In the genomic region with DNA sequence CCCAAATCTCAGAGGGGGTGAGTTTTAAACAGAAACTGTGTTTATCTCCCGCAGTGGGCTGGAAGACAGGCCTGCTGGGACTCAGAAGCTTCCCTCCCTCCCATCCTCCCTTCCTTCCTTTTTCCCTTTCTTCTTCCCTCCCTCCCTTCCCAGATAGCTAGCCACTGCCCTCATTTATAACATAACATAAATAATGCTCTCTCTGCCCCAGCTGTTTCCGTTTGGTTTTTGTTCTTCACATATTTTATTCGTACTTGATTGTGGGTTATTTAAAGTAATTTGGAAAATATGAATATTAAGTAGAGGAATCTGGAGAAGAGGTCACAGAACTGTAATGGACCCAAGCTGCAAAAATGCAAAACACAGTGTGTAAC, we compare ENCODE assay signal across 1 cellular context.
A peak's percentile ranks its signal among the peaks of the same experiment; 100 is the strongest.
TF ChIP-seq lines count a peak whose summit lies in the region.

No MANE protein-coding gene starts in this region.

TF ChIP-seq in HEK293, 187 proteins besides CTCF, POLR2A, EP300 and RAD21 (continued from another document):
- no peak for TF ChIP-seq ZNF19 (tag by site-specific recombination; IDR thresholded peaks at IDR 0.05; ENCODE audit: low read depth)
- TF ChIP-seq MZF1 (tag by site-specific recombination; IDR thresholded peaks at IDR 0.05; ENCODE audit: borderline replicate concordance), result no peak
- TF ChIP-seq SCRT1 (tag by site-specific recombination; IDR thresholded peaks at IDR 0.05; ENCODE audit: borderline replicate concordance), result no peak
- TF ChIP-seq TCF7L2 (IDR thresholded peaks at IDR 0.05; ENCODE audit: borderline replicate concordance, low read depth, low read length), result peak; percentile 67; the same call in 1 of the 2 replicates
- peak; percentile 69 for TF ChIP-seq ZNF366 (tag by site-specific recombination; conservative IDR thresholded peaks at IDR 0.05)
- 0 out of 2 replicates have a peak, but pooled peaks have one; percentile 2 for TF ChIP-seq ZNF24 (tag by site-specific recombination; IDR thresholded peaks at IDR 0.05)
- no peak for TF ChIP-seq REPIN1 (tag by site-specific recombination; IDR thresholded peaks at IDR 0.05; ENCODE audit: low read depth)
- TF ChIP-seq ZNF292 (tag by site-specific recombination; IDR thresholded peaks at IDR 0.05; ENCODE audit: borderline replicate concordance, low read depth), result no peak
- no peak for TF ChIP-seq ZNF221 (tag by site-specific recombination; IDR thresholded peaks at IDR 0.05; ENCODE audit: borderline replicate concordance)
- TF ChIP-seq ZNF394 (tag by site-specific recombination; IDR thresholded peaks at IDR 0.05; ENCODE audit: borderline replicate concordance), result no peak
- TF ChIP-seq KLF8 (tag by site-specific recombination; IDR thresholded peaks at IDR 0.05), result no peak
- TF ChIP-seq, protein P1, sequence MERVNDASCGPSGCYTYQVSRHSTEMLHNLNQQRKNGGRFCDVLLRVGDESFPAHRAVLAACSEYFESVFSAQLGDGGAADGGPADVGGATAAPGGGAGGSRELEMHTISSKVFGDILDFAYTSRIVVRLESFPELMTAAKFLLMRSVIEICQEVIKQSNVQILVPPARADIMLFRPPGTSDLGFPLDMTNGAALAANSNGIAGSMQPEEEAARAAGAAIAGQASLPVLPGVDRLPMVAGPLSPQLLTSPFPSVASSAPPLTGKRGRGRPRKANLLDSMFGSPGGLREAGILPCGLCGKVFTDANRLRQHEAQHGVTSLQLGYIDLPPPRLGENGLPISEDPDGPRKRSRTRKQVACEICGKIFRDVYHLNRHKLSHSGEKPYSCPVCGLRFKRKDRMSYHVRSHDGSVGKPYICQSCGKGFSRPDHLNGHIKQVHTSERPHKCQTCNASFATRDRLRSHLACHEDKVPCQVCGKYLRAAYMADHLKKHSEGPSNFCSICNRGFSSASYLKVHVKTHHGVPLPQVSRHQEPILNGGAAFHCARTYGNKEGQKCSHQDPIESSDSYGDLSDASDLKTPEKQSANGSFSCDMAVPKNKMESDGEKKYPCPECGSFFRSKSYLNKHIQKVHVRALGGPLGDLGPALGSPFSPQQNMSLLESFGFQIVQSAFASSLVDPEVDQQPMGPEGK (tag by site-specific recombination; IDR thresholded peaks at IDR 0.05), result no peak
